In the genomic region with DNA sequence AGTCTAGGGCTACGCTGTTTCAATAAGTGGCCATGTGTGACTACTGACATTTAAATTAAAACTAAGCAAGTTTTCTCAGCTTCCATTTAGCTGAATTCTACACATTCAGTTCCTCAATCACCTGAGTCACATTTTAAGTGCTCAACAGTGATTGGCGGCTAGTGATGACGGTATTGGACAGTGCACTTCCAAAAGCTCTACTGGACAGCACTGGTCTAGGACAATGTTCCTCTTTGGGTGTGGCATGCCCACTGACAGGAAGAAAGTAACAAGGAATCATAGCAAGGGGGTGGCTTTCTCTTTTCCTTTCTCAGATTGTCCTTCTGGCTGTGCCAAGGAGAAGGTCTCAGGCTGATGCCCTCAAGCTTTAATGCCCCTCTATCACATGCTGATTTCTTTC, we compare ENCODE assay signal across 29 cellular contexts. TPM values are rescaled to one million over a fixed set of nuclear protein-coding genes. Genes with fewer than 3 reads are reported as not detected.
"Had no signal": no experiment of that assay in that cellular context is flagged by ENCODE, and none has a peak within 500 bp of the region (broad histone marks: within the 10 kb centered on the region; RNA-seq: fewer than 3 reads in every experiment).

No MANE protein-coding gene starts in this region.

- DNase-seq: naive thymus-derived CD4-positive, alpha-beta T cell; natural killer cell; occipital lobe; ovary; psoas muscle; spleen; stimulated activated CD4-positive, alpha-beta T cell treated with anti-CD3 and anti-CD28 coated beads, Interleukin-12 subunit alpha, Interleukin-12 subunit beta, amount 100 ng/mL, for 4 hours; stimulated activated CD4-positive, alpha-beta T cell treated with anti-CD3 and anti-CD28 coated beads, Interleukin-1b, Interleukin-23, amount 100 ng/mL, for 48 hours; stimulated activated CD4-positive, alpha-beta T cell treated with anti-CD3 and anti-CD28 coated beads, Interleukin-4, amount 100 ng/mL, for 1 hour; stimulated activated CD4-positive, alpha-beta T cell treated with anti-CD3 and anti-CD28 coated beads, Interleukin-4, amount 100 ng/mL, for 4 hours; stimulated activated CD8-positive, alpha-beta memory T cell treated with anti-CD3 and anti-CD28 coated beads, Interleukin-4, amount 100 ng/mL, for 48 hours; stimulated activated naive CD4-positive, alpha-beta T cell; stimulated activated naive CD8-positive, alpha-beta T cell treated with anti-CD3 and anti-CD28 coated beads, Interleukin-15, amount 100 ng/mL, for 72 hours; stimulated activated naive CD8-positive, alpha-beta T cell treated with anti-CD3 and anti-CD28 coated beads, Interleukin-15, Interleukin-2, amounts not matched to agents 100 U/mL and 50 U/mL, for 24 hours; testis; tibial artery; transverse colon; upper lobe of right lung; uterus had no signal

- H3K9ac ChIP-seq: neural progenitor cell, parathyroid adenoma had no signal

- H3K27me3 ChIP-seq: neural progenitor cell, ovary, testis, uterus had no signal

- H3K9me3 ChIP-seq: ovary, psoas muscle, spleen, suprapubic skin, testis, tibial artery, transverse colon, upper lobe of right lung, uterus had no signal

- H3K4me2 ChIP-seq: neural progenitor cell, smooth muscle cell had no signal

- H3K79me2 ChIP-seq: parathyroid adenoma had no signal

- H3K27ac ChIP-seq: neural progenitor cell, ovary, parathyroid adenoma, psoas muscle, skin epidermis, suprapubic skin, testis, tibial artery, transverse colon, upper lobe of right lung, uterus had no signal

- H3K36me3 ChIP-seq: neural progenitor cell, ovary, spleen, suprapubic skin, tibial artery, transverse colon, upper lobe of right lung, uterus had no signal

- H2AFZ ChIP-seq: neural progenitor cell, parathyroid adenoma had no signal

- ATAC-seq: naive thymus-derived CD4-positive, alpha-beta T cell; natural killer cell; psoas muscle; sciatic nerve; stimulated activated memory B cell treated with anti-CD40 and anti-IgM and Interleukin-4, amounts not matched to agents 10 μg/mL and 1 μg/mL and 100 μg/mL, for 72 hours; stimulated activated naive CD8-positive, alpha-beta T cell treated with anti-CD3 and anti-CD28 coated beads, Interleukin-15, amount 100 ng/mL, for 72 hours; stimulated activated naive CD8-positive, alpha-beta T cell treated with anti-CD3 and anti-CD28 coated beads, Interleukin-15, Interleukin-2, amounts not matched to agents 100 U/mL and 50 U/mL, for 24 hours; upper lobe of right lung had no signal

- H3K4me1 ChIP-seq: parathyroid adenoma, psoas muscle, spleen, suprapubic skin, testis, tibial artery, transverse colon, upper lobe of right lung, uterus had no signal

- H3K4me3 ChIP-seq: neural progenitor cell, ovary, psoas muscle, skin epidermis, smooth muscle cell, spleen, suprapubic skin, testis, tibial artery, transverse colon, upper lobe of right lung, uterus had no signal

RNA-seq across cellular contexts. Expression of gene IGSF21, which starts 11.7 kb away (rescaled TPM):
- total RNA-seq: naive thymus-derived CD4-positive, alpha-beta T cell; natural killer cell; osteoblast; progenitor cell of endocrine pancreas; renal cortical epithelial cell; smooth muscle cell had no signal
- polyA plus RNA-seq: naive thymus-derived CD4-positive, alpha-beta T cell; smooth muscle cell had no signal
